In genomic region chr10:9096288-9096687, GRCh38 we compare ENCODE assay signal across 17 cellular contexts.
DNase-seq lines count a peak whose midpoint lies in the region; ATAC-seq and TF ChIP-seq lines count a peak whose summit lies in the region.
"Had no signal": no experiment of that assay in that cellular context is flagged by ENCODE, and none has a peak within 500 bp of the region (broad histone marks: within the 10 kb centered on the region; RNA-seq: fewer than 3 reads in every experiment).

No MANE protein-coding gene starts in this region.

- no peaks in the 10 kb centered on the region for H3K36me3 ChIP-seq in KOPT-K1 (ENCODE audit: insufficient read depth, low read length)
- H3K36me3 ChIP-seq: BLaER1, MG63, neural progenitor cell had no signal

- no peaks in the 10 kb centered on the region for H3K27me3 Mint-ChIP-seq in osteocyte (ENCODE audit: unreplicated experiment)

- peak; percentile 33 for DNase-seq in activated CD4-positive, CD25-positive, alpha-beta regulatory T cell treated with anti-CD3 and anti-CD28 coated beads, Interleukin-2, amount 50 U/mL, for 72 hours
- DNase-seq in activated naive CD4-positive, alpha-beta T cell treated with Interleukin-2 at 50 U/mL for 16 hours, result peak; percentile 11
- peak; percentile 20 for DNase-seq in stimulated activated CD4-positive, alpha-beta T cell treated with anti-CD3 and anti-CD28 coated beads, Interleukin-4, amount 100 ng/mL, for 24 hours
- DNase-seq in dermis blood vessel endothelial cell (no peak), osteocyte (ENCODE audit: extremely low spot score, unreplicated experiment) (no peak)
- DNase-seq: amygdala, DMS79 treated with DMSO at 0.1 percent for 48 hours, GOT3, MG63, NCI-H2029, NCI-H526, PC-3 had no signal

- no peaks in the 10 kb centered on the region for H3K4me1 Mint-ChIP-seq in osteocyte (ENCODE audit: unreplicated experiment)
- H3K4me1 Mint-ChIP-seq: neural progenitor cell had no signal

- TF ChIP-seq CTCF in osteocyte (IDR thresholded peaks at IDR 0.05), result no peak

- no peaks in the 10 kb centered on the region for H3K36me3 Mint-ChIP-seq in osteocyte (ENCODE audit: unreplicated experiment)
- H3K36me3 Mint-ChIP-seq: neural progenitor cell had no signal

- H3K9me3 Mint-ChIP-seq in osteocyte (ENCODE audit: unreplicated experiment), result no peaks in the 10 kb centered on the region
- H3K9me3 Mint-ChIP-seq: neural progenitor cell had no signal

- H3K9me3 ChIP-seq in KOPT-K1 (ENCODE audit: insufficient read depth, low read length, poor library complexity, severe bottlenecking), result no peaks in the 10 kb centered on the region
- H3K9me3 ChIP-seq: BLaER1, MG63 had no signal

- no peak for ATAC-seq in HG02885 (IDR thresholded peaks at IDR 0.05; ENCODE audit: poor library complexity, unreplicated experiment)
- ATAC-seq: PC-3, SK-N-SH treated with all-trans-retinoic acid at 6 μM for 48 hours had no signal

- no peak overlapping the region for H3K27ac Mint-ChIP-seq in osteocyte (ENCODE audit: unreplicated experiment)
- H3K27ac Mint-ChIP-seq: neural progenitor cell had no signal

- H3K4me3 Mint-ChIP-seq in osteocyte (ENCODE audit: unreplicated experiment), result no peak overlapping the region
- H3K4me3 Mint-ChIP-seq: neural progenitor cell had no signal

- H3K27ac ChIP-seq in KOPT-K1 (ENCODE audit: low read depth, low read length, poor library complexity, severe bottlenecking), result peak overlapping the region; percentile 31
- H3K27ac ChIP-seq: BLaER1, neural progenitor cell had no signal

Comparison
In these comparisons a context has a peak if more than half of its experiments do, and no peak if none do; other contexts are left out.
1. DNase-seq: peak in activated CD4-positive, CD25-positive, alpha-beta regulatory T cell treated with anti-CD3 and anti-CD28 coated beads, Interleukin-2, amount 50 U/mL, for 72 hours (single experiment), activated naive CD4-positive, alpha-beta T cell treated with Interleukin-2 at 50 U/mL for 16 hours (single experiment) and stimulated activated CD4-positive, alpha-beta T cell treated with anti-CD3 and anti-CD28 coated beads, Interleukin-4, amount 100 ng/mL, for 24 hours (single experiment); none in dermis blood vessel endothelial cell (single experiment) and osteocyte (single experiment).